In the genomic region with DNA sequence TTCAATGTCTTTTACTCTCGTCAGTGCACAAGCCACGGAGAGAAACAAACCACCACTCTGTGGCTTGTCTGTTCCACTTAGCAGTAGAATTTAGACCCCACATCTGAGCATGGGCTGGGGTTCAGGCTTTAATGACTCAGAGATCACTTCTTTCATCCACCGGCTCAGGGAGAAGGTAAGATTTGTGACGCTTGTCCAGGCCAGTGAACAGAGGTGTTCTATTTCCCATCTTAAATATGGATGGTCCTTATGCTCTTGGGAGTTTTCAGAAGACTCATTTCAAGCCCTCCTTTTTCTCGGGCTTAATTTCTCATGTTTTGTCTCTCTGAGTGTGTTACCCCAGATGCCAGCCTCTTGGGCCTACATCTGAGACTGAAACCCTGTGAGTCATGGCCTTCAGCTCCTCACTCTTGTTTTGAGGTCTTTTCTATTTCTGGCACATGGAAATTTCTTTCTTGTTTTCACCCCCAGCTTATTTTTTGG, we compare ENCODE assay signal across 11 cellular contexts.
DNase-seq lines count a peak whose midpoint lies in the region; ATAC-seq and TF ChIP-seq lines count a peak whose summit lies in the region.
"Had no signal": no experiment of that assay in that cellular context is flagged by ENCODE, and none has a peak within 500 bp of the region (broad histone marks: within the 10 kb centered on the region; RNA-seq: fewer than 3 reads in every experiment).

No MANE protein-coding gene starts in this region.

- no peaks in the 10 kb centered on the region for H3K36me3 ChIP-seq in mucosa of descending colon (ENCODE audit: low read depth)
- H3K36me3 ChIP-seq: neural progenitor cell had no signal

- no peak for TF ChIP-seq POLR2A in erythroblast (IDR thresholded peaks at IDR 0.05; ENCODE audit: low read length)

- TF ChIP-seq CTCF in mucosa of descending colon (IDR thresholded peaks at IDR 0.05): no peak

- ATAC-seq in GM18511 (IDR thresholded peaks at IDR 0.05; ENCODE audit: unreplicated experiment): peak; percentile 98
- peak; percentile 97 for ATAC-seq in GM21390 (IDR thresholded peaks at IDR 0.05; ENCODE audit: unreplicated experiment)
- peak; percentile 96 for ATAC-seq in HG03175 (IDR thresholded peaks at IDR 0.05; ENCODE audit: unreplicated experiment)
- ATAC-seq in mucosa of descending colon: no peak
- ATAC-seq: body of pancreas had no signal

- peak; percentile 6 for DNase-seq in activated naive CD8-positive, alpha-beta T cell treated with anti-CD3 and anti-CD28 coated beads, Interleukin-2, amount 50 U/mL, for 16 hours (ENCODE audit: low read depth, low spot score)
- no peak for DNase-seq in erythroblast (lab: John Stamatoyannopoulos, UW)
- no peak for DNase-seq in mucosa of descending colon
- no peak for DNase-seq in HK-2 (ENCODE audit: unreplicated experiment)
- no peak for DNase-seq in kidney glomerular epithelial cell (lab: John Stamatoyannopoulos, UW)
- DNase-seq: body of pancreas, IMR-90 had no signal

- intact Hi-C loops in mucosa of descending colon (cut with DNase I, micrococcal nuclease): no loop called here

- H3K4me3 ChIP-seq in mucosa of descending colon: no peak overlapping the region
- H3K4me3 ChIP-seq: body of pancreas, neural progenitor cell had no signal

- H3K4me1 ChIP-seq in mucosa of descending colon (ENCODE audit: low read depth): no peaks in the 10 kb centered on the region
- H3K4me1 ChIP-seq: body of pancreas had no signal

- H3K9me3 ChIP-seq in mucosa of descending colon: no peaks in the 10 kb centered on the region
- H3K9me3 ChIP-seq: body of pancreas had no signal
